8 cellular contexts compared by ENCODE assay signal in genomic region chr2:8515390-8515761, GRCh38.
A peak's percentile ranks its signal among the peaks of the same experiment; 100 is the strongest.
DNase-seq lines count a peak whose midpoint lies in the region; ATAC-seq and TF ChIP-seq lines count a peak whose summit lies in the region.

No MANE protein-coding gene starts in this region.

- TF ChIP-seq CTCF in CD14-positive monocyte (IDR thresholded peaks at IDR 0.05) (no peak), heart right ventricle (IDR thresholded peaks at IDR 0.05) (no peak)

- peaks cover 0 to 2% (median 0%) of the 10 kb centered on the region in 3 donors for H3K27me3 Mint-ChIP-seq in CD14-positive monocyte (ENCODE audit: low read depth in 3 of 3)

- H3K4me1 ChIP-seq in heart right ventricle, result peaks cover 9 to 77% (median 18%) of the 10 kb centered on the region in 9 donors

- intact Hi-C loops in CD14-positive monocyte (cut with micrococcal nuclease), result no loop called here
- intact Hi-C loops in heart right ventricle (cut with DNase I), result no loop called here

- WGBS in heart right ventricle, 2 donors, result 13 to 14% methylated on average over 7 of the region's 7 CpGs

- H3K36me3 ChIP-seq in heart right ventricle, result no peaks in the 10 kb centered on the region

- peaks cover 77% of the 10 kb centered on the region for H3K4me1 Mint-ChIP-seq in CD14-positive monocyte

- ATAC-seq in GM19395 (IDR thresholded peaks at IDR 0.05; ENCODE audit: unreplicated experiment) (peak; percentile 73), HG03460 (IDR thresholded peaks at IDR 0.05; ENCODE audit: unreplicated experiment) (peak; percentile 59), heart right ventricle (peak; percentile 41 to 86 (median 80))

- peak overlapping the region; percentile 73 to 95 (median 89) for H3K27ac Mint-ChIP-seq in CD14-positive monocyte

- H3K27me3 ChIP-seq in heart right ventricle, result no peaks in the 10 kb centered on the region

- H3K27ac ChIP-seq in heart right ventricle, result peak overlapping the region in 8 of 10 donors; percentile 8 to 60 (median 34)

- DNase-seq in CD14-positive monocyte (ENCODE audit: low spot score) (peak; percentile 52), heart right ventricle (peak; percentile 33 to 47), NCI-H2029 (lab: John Stamatoyannopoulos, UW) (no peak), NCI-H1048 (lab: John Stamatoyannopoulos, UW) (no peak)
- peak; percentile 26 to 45 for DNase-seq in activated CD4-positive, alpha-beta T cell treated with anti-CD3 and anti-CD28 coated beads for 4 hours
- peak; percentile 9 to 32 for DNase-seq in stimulated activated CD8-positive, alpha-beta memory T cell treated with anti-CD3 and anti-CD28 coated beads, Interleukin-4, amount 100 ng/mL, for 4 hours (ENCODE audit: low read depth in 2 of 2, low spot score in 1 of 2)

- H3K9me3 ChIP-seq in heart right ventricle, result peaks cover 0 to 13% (median 0%) of the 10 kb centered on the region in 11 donors

- H3K4me3 Mint-ChIP-seq in CD14-positive monocyte, result peak overlapping the region; percentile 47 to 57

- peaks cover 1 to 4% of the 10 kb centered on the region in 2 donors for H3K36me3 Mint-ChIP-seq in CD14-positive monocyte

- no peak overlapping the region for H3K4me3 ChIP-seq in heart right ventricle

- H3K9me3 Mint-ChIP-seq in CD14-positive monocyte, result peaks cover 0 to 4% (median 2%) of the 10 kb centered on the region in 7 donors

Comparison
In these comparisons a context has a peak if more than half of its experiments do, and no peak if none do; other contexts are left out.
1. DNase-seq: peak in CD14-positive monocyte (single experiment), activated CD4-positive, alpha-beta T cell treated with anti-CD3 and anti-CD28 coated beads for 4 hours (2 of 2), heart right ventricle (2 of 2) and stimulated activated CD8-positive, alpha-beta memory T cell treated with anti-CD3 and anti-CD28 coated beads, Interleukin-4, amount 100 ng/mL, for 4 hours (2 of 2); none in NCI-H2029 (single experiment) and NCI-H1048 (single experiment).
2. Peak in every context shown above with its lines, with median percentiles within 50 percentile points of each other: ATAC-seq.